17 cellular contexts compared by ENCODE assay signal in genomic region chr15:80558631-80559319, GRCh38.
DNase-seq lines count a peak whose midpoint lies in the region; ATAC-seq, FAIRE-seq and TF ChIP-seq lines count a peak whose summit lies in the region.
"Had no signal": no experiment of that assay in that cellular context is flagged by ENCODE, and none has a peak within 500 bp of the region (broad histone marks: within the 10 kb centered on the region; RNA-seq: fewer than 3 reads in every experiment).

No MANE protein-coding gene starts in this region.

- no peaks in the 10 kb centered on the region for H3K36me3 ChIP-seq in left lung
- H3K36me3 ChIP-seq in thyroid gland = no peaks in the 10 kb centered on the region

- DNase-seq in A549 (ENCODE audit: low read depth in 1 of 2, low spot score in 1 of 2) (no peak), choroid plexus epithelial cell (ENCODE audit: low read depth) (peak; percentile 56), left lung (no peak), thyroid gland (peak; percentile 65 to 68), D341Med (ENCODE audit: low spot score) (no peak), NAMALWA (ENCODE audit: low spot score) (no peak), sciatic nerve (ENCODE audit: low spot score) (no peak), epidermal melanocyte (ENCODE audit: insufficient read length, low spot score) (no peak)
- DNase-seq: 8988T; ACHN; CD4-positive, CD25-positive, alpha-beta regulatory T cell; DMS 273 treated with DMSO at 0.1 percent for 48 hours; HCEC 1CT; HFFc6 had no signal

- POLR2A ChIA-PET in A549 (lab: Yijun Ruan, JAX) = no interaction called here

- H3K27me3 ChIP-seq in left lung (no peaks in the 10 kb centered on the region), thyroid gland (no peaks in the 10 kb centered on the region)
- H3K27me3 ChIP-seq: BLaER1 treated with 17β-estradiol and CSF1 and Interleukin-3, amounts not matched to agents 10 nM and 100 nM had no signal

- ATAC-seq in A549 (no peak), left lung (peak; percentile 24), sciatic nerve (no peak)

- CTCF ChIA-PET in A549 (lab: Yijun Ruan, JAX) = interaction anchor here (0.6 to 3.5 kb wide), 5 partner anchors 9 to 221 kb away, joined by 3 to 18 read pairs (median 5); partner anchors contain the start of gene CEMIP

- intact Hi-C loops in left lung (cut with DNase I) (no loop called here), thyroid gland (cut with DNase I) (no loop called here), sciatic nerve (cut with DNase I) (no loop called here)

- H3K4me3 ChIP-seq in A549 (no peak overlapping the region), choroid plexus epithelial cell (ENCODE audit: low read depth, low read length) (no peak overlapping the region), left lung (no peak overlapping the region), thyroid gland (replicated peaks in 1 of 3) (no peak overlapping the region)
- H3K4me3 ChIP-seq: BLaER1 treated with 17β-estradiol and CSF1 and Interleukin-3, amounts not matched to agents 10 nM and 100 nM had no signal

- no peaks in the 10 kb centered on the region for H3K4me1 ChIP-seq in A549
- H3K4me1 ChIP-seq in left lung = peaks cover 3 to 36% of the 10 kb centered on the region in 2 donors
- peaks cover 55 to 62% of the 10 kb centered on the region in 2 donors for H3K4me1 ChIP-seq in thyroid gland

- TF ChIP-seq POLR2A in A549 (IDR thresholded peaks at IDR 0.05; ENCODE audit: low read length) = no peak
- TF ChIP-seq POLR2A in thyroid gland (IDR thresholded peaks at IDR 0.05) = no peak

- TF ChIP-seq EP300 in A549 (IDR thresholded peaks at IDR 0.05) = no peak

- no peak overlapping the region for H3K27ac ChIP-seq in A549
- peak overlapping the region in 1 of 2 donors; percentile 7 for H3K27ac ChIP-seq in left lung
- peak overlapping the region; percentile 81 to 87 (median 86) for H3K27ac ChIP-seq in thyroid gland
- H3K27ac ChIP-seq: BLaER1 treated with 17β-estradiol and CSF1 and Interleukin-3, amounts not matched to agents 10 nM and 100 nM; HL-60 had no signal

- no peak for TF ChIP-seq CTCF in A549 (IDR thresholded peaks at IDR 0.05)
- no peak for TF ChIP-seq CTCF in choroid plexus epithelial cell (conservative IDR thresholded peaks at IDR 0.05; ENCODE audit: low read depth, low read length)
- TF ChIP-seq CTCF in left lung (IDR thresholded peaks at IDR 0.05) = no peak
- no peak for TF ChIP-seq CTCF in thyroid gland (IDR thresholded peaks at IDR 0.05)

- TF ChIP-seq RAD21 in A549 (conservative IDR thresholded peaks at IDR 0.05 in 1 of 2, IDR thresholded peaks at IDR 0.05 in 1 of 2) = no peak

- H3K9me3 ChIP-seq in A549 (no peaks in the 10 kb centered on the region), left lung (no peaks in the 10 kb centered on the region), thyroid gland (no peaks in the 10 kb centered on the region)
- H3K9me3 ChIP-seq: BLaER1 treated with 17β-estradiol and CSF1 and Interleukin-3, amounts not matched to agents 10 nM and 100 nM had no signal

- no peak for FAIRE-seq in A549 (lab: Jason Lieb, UNC)
- FAIRE-seq: H1 had no signal

- 96% methylated on average over 6 of the region's 6 CpGs for WGBS in A549 (ENCODE audit: missing lambda C conversion rate)
- 45 to 49% methylated on average over 6 of the region's 6 CpGs for WGBS in thyroid gland, 2 donors

- no peak overlapping the region for H3K4me2 ChIP-seq in A549

TF ChIP-seq in A549, 52 proteins besides CTCF, POLR2A, EP300 and RAD21:
- TF ChIP-seq MAX (IDR thresholded peaks at IDR 0.05) = no peak
- TF ChIP-seq KDM5A (IDR thresholded peaks at IDR 0.05) = no peak
- TF ChIP-seq ZNF302 (CRISPR knock-in tag; IDR thresholded peaks at IDR 0.05) = no peak
- no peak for TF ChIP-seq TFCP2L1 (CRISPR knock-in tag; IDR thresholded peaks at IDR 0.05)
- TF ChIP-seq MAFK (IDR thresholded peaks at IDR 0.05; ENCODE audit: partially characterized antibody) = peak; percentile 61

Comparison
In these comparisons a context has a peak if more than half of its experiments do, and no peak if none do; other contexts are left out.
1. DNase-seq: peak in choroid plexus epithelial cell (single experiment) and thyroid gland (2 of 2); none in A549 (0 of 2), left lung (0 of 2), D341Med (single experiment), NAMALWA (single experiment), sciatic nerve (single experiment) and epidermal melanocyte (single experiment).
2. H3K27ac ChIP-seq: peak in thyroid gland (3 of 3); none in A549 (0 of 2).